ENCODE assay signal across 15 cellular contexts in genomic region chr3:133330542-133330941, GRCh38.
DNase-seq lines count a peak whose midpoint lies in the region; ATAC-seq and TF ChIP-seq lines count a peak whose summit lies in the region.
"Had no signal": no experiment of that assay in that cellular context is flagged by ENCODE, and none has a peak within 500 bp of the region (broad histone marks: within the 10 kb centered on the region; RNA-seq: fewer than 3 reads in every experiment).

No MANE protein-coding gene starts in this region.

- peaks cover 14 to 15% of the 10 kb centered on the region in 2 donors for H3K27me3 Mint-ChIP-seq in stimulated activated naive B cell treated with anti-CD40 and anti-IgM and Interleukin-4, amounts not matched to agents 10 μg/mL and 1 μg/mL and 100 μg/mL, for 72 hours
- peaks cover 12% of the 10 kb centered on the region for H3K27me3 Mint-ChIP-seq in chondrocyte (ENCODE audit: low read depth)

- no peak overlapping the region for H3K4me3 Mint-ChIP-seq in stimulated activated naive B cell treated with anti-CD40 and anti-IgM and Interleukin-4, amounts not matched to agents 10 μg/mL and 1 μg/mL and 100 μg/mL, for 72 hours
- no peak overlapping the region for H3K4me3 Mint-ChIP-seq in chondrocyte (ENCODE audit: unreplicated experiment)
- H3K4me3 Mint-ChIP-seq: CD14-positive monocyte; CD8-positive, alpha-beta T cell; HFFc6 had no signal

- DNase-seq in DMS53 (lab: John Stamatoyannopoulos, UW) (peak; percentile 5), DMS53 treated with DMSO at 0.1 percent for 48 hours (lab: John Stamatoyannopoulos, UW; ENCODE audit: unreplicated experiment) (no peak), myocyte (ENCODE audit: low read depth) (peak; percentile 7), chondrocyte (ENCODE audit: low spot score) (no peak), GM19240 (ENCODE audit: insufficient read length, low spot score) (no peak)
- no peak for DNase-seq in stimulated activated naive B cell treated with anti-CD40 and anti-IgM and Interleukin-4, amounts not matched to agents 10 μg/mL and 1 μg/mL and 100 μg/mL, for 72 hours
- DNase-seq: Caco-2; CD8-positive, alpha-beta T cell; HCEC 1CT; HFFc6 had no signal

- H3K4me1 Mint-ChIP-seq in stimulated activated naive B cell treated with anti-CD40 and anti-IgM and Interleukin-4, amounts not matched to agents 10 μg/mL and 1 μg/mL and 100 μg/mL, for 72 hours, result no peaks in the 10 kb centered on the region
- H3K4me1 Mint-ChIP-seq in chondrocyte (ENCODE audit: low read depth), result no peaks in the 10 kb centered on the region
- H3K4me1 Mint-ChIP-seq: CD14-positive monocyte had no signal

- no peak for ATAC-seq in GM21381 (IDR thresholded peaks at IDR 0.05; ENCODE audit: unreplicated experiment)
- ATAC-seq in stimulated activated naive B cell treated with anti-CD40 and anti-IgM and Interleukin-4, amounts not matched to agents 10 μg/mL and 1 μg/mL and 100 μg/mL, for 72 hours (replicated peaks), result no peak
- ATAC-seq: CD8-positive, alpha-beta T cell had no signal

- no peak overlapping the region for H3K27ac Mint-ChIP-seq in stimulated activated naive B cell treated with anti-CD40 and anti-IgM and Interleukin-4, amounts not matched to agents 10 μg/mL and 1 μg/mL and 100 μg/mL, for 72 hours
- no peak overlapping the region for H3K27ac Mint-ChIP-seq in chondrocyte (ENCODE audit: unreplicated experiment)
- H3K27ac Mint-ChIP-seq: CD14-positive monocyte; CD8-positive, alpha-beta T cell; HFFc6 had no signal

- no peaks in the 10 kb centered on the region for H3K36me3 Mint-ChIP-seq in stimulated activated naive B cell treated with anti-CD40 and anti-IgM and Interleukin-4, amounts not matched to agents 10 μg/mL and 1 μg/mL and 100 μg/mL, for 72 hours
- no peaks in the 10 kb centered on the region for H3K36me3 Mint-ChIP-seq in chondrocyte (ENCODE audit: low read depth)
- H3K36me3 Mint-ChIP-seq: CD14-positive monocyte; CD8-positive, alpha-beta T cell had no signal

- peak overlapping the region; percentile 80 for H3K27ac ChIP-seq in VCaP
- H3K27ac ChIP-seq: 22Rv1, HL-60 had no signal

- H3K9me3 Mint-ChIP-seq in stimulated activated naive B cell treated with anti-CD40 and anti-IgM and Interleukin-4, amounts not matched to agents 10 μg/mL and 1 μg/mL and 100 μg/mL, for 72 hours, result no peaks in the 10 kb centered on the region
- H3K9me3 Mint-ChIP-seq in chondrocyte (ENCODE audit: low read depth), result peaks cover 4% of the 10 kb centered on the region
- H3K9me3 Mint-ChIP-seq: CD8-positive, alpha-beta T cell; HFFc6 had no signal

- no peak for TF ChIP-seq CTCF in VCaP (conservative IDR thresholded peaks at IDR 0.05)
- TF ChIP-seq CTCF in chondrocyte (IDR thresholded peaks at IDR 0.05), result no peak

Comparison
In these comparisons a context has a peak if more than half of its experiments do, and no peak if none do; other contexts are left out.
1. DNase-seq: peak in DMS53 (single experiment) and myocyte (single experiment); none in DMS53 treated with DMSO at 0.1 percent for 48 hours (single experiment), stimulated activated naive B cell treated with anti-CD40 and anti-IgM and Interleukin-4, amounts not matched to agents 10 μg/mL and 1 μg/mL and 100 μg/mL, for 72 hours (single experiment), chondrocyte (single experiment) and GM19240 (single experiment).